ENCODE assay signal across 17 cellular contexts in the genomic region with DNA sequence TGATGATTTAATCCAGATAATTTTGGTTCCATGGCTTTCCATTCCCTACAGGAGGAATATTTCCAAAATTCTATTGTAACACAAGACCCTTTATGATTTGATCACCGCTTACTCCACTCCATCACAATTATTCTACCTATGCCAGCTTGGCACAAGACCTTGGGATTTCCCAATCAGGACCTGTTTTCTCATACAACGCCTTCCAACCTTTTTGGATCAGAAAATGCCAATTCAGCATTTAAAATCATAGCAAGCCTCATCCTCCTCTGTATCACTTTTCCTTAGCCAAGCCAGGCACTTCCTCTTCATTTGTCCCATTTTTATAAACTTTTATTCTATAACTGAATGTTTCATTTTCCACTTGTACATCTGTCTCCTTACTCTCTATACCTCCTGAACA.
A peak's percentile ranks its signal among the peaks of the same experiment; 100 is the strongest.
DNase-seq lines count a peak whose midpoint lies in the region; ATAC-seq and TF ChIP-seq lines count a peak whose summit lies in the region.
"Had no signal": no experiment of that assay in that cellular context is flagged by ENCODE, and none has a peak within 500 bp of the region (broad histone marks: within the 10 kb centered on the region; RNA-seq: fewer than 3 reads in every experiment).

No MANE protein-coding gene starts in this region.

- DNase-seq in Caco-2, result no peak
- DNase-seq in PC-9, result no peak
- no peak for DNase-seq in central memory CD8-positive, alpha-beta T cell (ENCODE audit: low spot score in 2 of 2)
- DNase-seq in DMS153 (lab: John Stamatoyannopoulos, UW), result no peak
- no peak for DNase-seq in pons (ENCODE audit: low spot score)
- DNase-seq in Karpas-422, result no peak
- no peak for DNase-seq in cerebellar cortex (ENCODE audit: low spot score)
- DNase-seq: ACHN; Calu3; CD4-positive, CD25-positive, alpha-beta regulatory T cell; DMS 273 treated with DMSO at 0.1 percent for 48 hours; DMS79; H9; KBM-7 had no signal

- no peaks in the 10 kb centered on the region for H3K36me3 ChIP-seq in Caco-2 (ENCODE audit: control insufficient read depth, insufficient read depth, low read length)
- no peaks in the 10 kb centered on the region for H3K36me3 ChIP-seq in PC-9 (ENCODE audit: low read depth)
- no peaks in the 10 kb centered on the region for H3K36me3 ChIP-seq in liver (ENCODE audit: control insufficient read depth in 4 of 4, insufficient read depth in 3 of 4, low read depth in 1 of 4, low read length in 3 of 4)
- no peaks in the 10 kb centered on the region for H3K36me3 ChIP-seq in Karpas-422 (ENCODE audit: insufficient read depth, low read length)

- CTCF ChIA-PET in Caco-2 (lab: Charles Lee), result no interaction called here
- CTCF ChIA-PET in PC-9 (lab: Charles Lee), result no interaction called here

- H3K27me3 ChIP-seq in Caco-2 (replicated peaks; ENCODE audit: control insufficient read depth, insufficient read depth, low read length) (no peaks in the 10 kb centered on the region), PC-9 (ENCODE audit: insufficient read depth, low read depth) (no peaks in the 10 kb centered on the region), liver (ENCODE audit: control insufficient read depth in 4 of 4, insufficient read depth in 4 of 4, low read length in 3 of 4) (no peaks in the 10 kb centered on the region), Karpas-422 (ENCODE audit: low read length) (no peaks in the 10 kb centered on the region)
- H3K27me3 ChIP-seq: BLaER1 treated with 17β-estradiol and CSF1 and Interleukin-3, amounts not matched to agents 10 nM and 100 nM had no signal

- peak; percentile 25 to 32 for TF ChIP-seq RAD21 in liver (IDR thresholded peaks at IDR 0.05)

- no peak overlapping the region for H3K4me3 Mint-ChIP-seq in Caco-2 (ENCODE audit: unreplicated experiment)
- no peak overlapping the region for H3K4me3 Mint-ChIP-seq in central memory CD8-positive, alpha-beta T cell
- H3K4me3 Mint-ChIP-seq: CD4-positive, CD25-positive, alpha-beta regulatory T cell; GM23338; H9 had no signal

- H3K9ac ChIP-seq in liver (ENCODE audit: low read depth in 1 of 2, low read length in 2 of 2), result no peak overlapping the region
- no peak overlapping the region for H3K9ac ChIP-seq in Karpas-422 (ENCODE audit: low read length)
- H3K9ac ChIP-seq: BLaER1 treated with 17β-estradiol and CSF1 and Interleukin-3, amounts not matched to agents 10 nM and 100 nM had no signal

- H3K27ac ChIP-seq in PC-9 (no peak overlapping the region), liver (ENCODE audit: low read depth in 1 of 2, low read length in 2 of 2) (no peak overlapping the region), Karpas-422 (ENCODE audit: low read length) (no peak overlapping the region)
- H3K27ac ChIP-seq: BLaER1 treated with 17β-estradiol and CSF1 and Interleukin-3, amounts not matched to agents 10 nM and 100 nM had no signal

- H3K4me2 ChIP-seq in PC-9 (no peak overlapping the region), Karpas-422 (ENCODE audit: low read depth, low read length, poor library complexity, severe bottlenecking) (no peak overlapping the region)
- H3K4me2 ChIP-seq: BLaER1 treated with 17β-estradiol and CSF1 and Interleukin-3, amounts not matched to agents 10 nM and 100 nM; GM23338 had no signal

- H2AFZ ChIP-seq in PC-9 (no peak overlapping the region), Karpas-422 (ENCODE audit: low read length) (no peak overlapping the region)
- H2AFZ ChIP-seq: GM23338 had no signal

- no peak for ATAC-seq in central memory CD8-positive, alpha-beta T cell (replicated peaks; ENCODE audit: extremely low read depth, poor library complexity, severe bottlenecking)
- ATAC-seq: GM23338 had no signal

- TF ChIP-seq CTCF in Caco-2 (IDR thresholded peaks at IDR 0.05; ENCODE audit: insufficient read depth in 1 of 2, low read depth in 1 of 2, low read length in 1 of 2, severe bottlenecking in 1 of 2, unreplicated experiment in 1 of 2) (no peak), PC-9 (conservative IDR thresholded peaks at IDR 0.05) (no peak), liver (IDR thresholded peaks at IDR 0.05; ENCODE audit: low read depth, low read length, missing input control) (no peak)

- H3K9me3 Mint-ChIP-seq in Caco-2 (ENCODE audit: unreplicated experiment), result no peaks in the 10 kb centered on the region
- no peaks in the 10 kb centered on the region for H3K9me3 Mint-ChIP-seq in central memory CD8-positive, alpha-beta T cell
- H3K9me3 Mint-ChIP-seq: CD4-positive, CD25-positive, alpha-beta regulatory T cell; GM23338; H9 had no signal

- intact Hi-C loops in Caco-2 (cut with micrococcal nuclease; ENCODE audit: unreplicated experiment) (loop anchor here (5.0 kb wide), 1 partner anchor 262 kb away; no protein-coding TSS in a partner anchor), PC-9 (cut with micrococcal nuclease; ENCODE audit: unreplicated experiment) (no loop called here)

- H3K9me2 ChIP-seq in PC-9 (ENCODE audit: insufficient read depth) (no peaks in the 10 kb centered on the region), Karpas-422 (replicated peaks; ENCODE audit: insufficient read depth, low read length) (no peaks in the 10 kb centered on the region)

- BruUV-seq in Caco-2 (replicated peaks; lab: Mats Ljungman, UMichigan), result no TSS peak
- TSS peak; percentile 4 for BruUV-seq in PC-9 (replicated peaks; lab: Mats Ljungman, UMichigan)

- H3K36me3 Mint-ChIP-seq in Caco-2 (ENCODE audit: insufficient read depth, unreplicated experiment), result peaks cover 15% of the 10 kb centered on the region
- peaks cover 2% of the 10 kb centered on the region for H3K36me3 Mint-ChIP-seq in central memory CD8-positive, alpha-beta T cell (ENCODE audit: insufficient read depth)

- H4K20me1 ChIP-seq in PC-9 (ENCODE audit: insufficient read depth), result peaks cover 3% of the 10 kb centered on the region; the same call in 1 of the 2 replicates
- H4K20me1 ChIP-seq in Karpas-422 (ENCODE audit: insufficient read depth, low read depth, low read length), result no peaks in the 10 kb centered on the region

- peaks cover 37% of the 10 kb centered on the region for H3K4me1 Mint-ChIP-seq in Caco-2 (ENCODE audit: low read depth, unreplicated experiment)
- peaks cover 5% of the 10 kb centered on the region for H3K4me1 Mint-ChIP-seq in central memory CD8-positive, alpha-beta T cell

- no peaks in the 10 kb centered on the region for H3F3A ChIP-seq in PC-9 (ENCODE audit: insufficient read depth, low read depth)

- POLR2A ChIA-PET in Caco-2 (lab: Charles Lee), result interaction anchor here (0.6 kb wide), 1 partner anchor 27 kb away, joined by 4 read pairs; no protein-coding TSS in a partner anchor
- POLR2A ChIA-PET in PC-9 (lab: Charles Lee; ENCODE audit: unreplicated experiment), result no interaction called here

- peaks cover 28% of the 10 kb centered on the region for H3K4me1 ChIP-seq in Caco-2
- no peaks in the 10 kb centered on the region for H3K4me1 ChIP-seq in PC-9 (replicated peaks; ENCODE audit: insufficient read depth)
- H3K4me1 ChIP-seq in liver (ENCODE audit: control insufficient read depth in 4 of 4, insufficient read depth in 4 of 4, low read length in 3 of 4), result peaks cover 2 to 31% (median 26%) of the 10 kb centered on the region in 4 donors
- H3K4me1 ChIP-seq in Karpas-422 (ENCODE audit: low read length), result no peaks in the 10 kb centered on the region

- H3K79me2 ChIP-seq in PC-9 (ENCODE audit: low read depth), result 0 out of 2 replicates have a peak, but pooled peaks cover 5% of the 10 kb centered on the region
- no peaks in the 10 kb centered on the region for H3K79me2 ChIP-seq in Karpas-422 (ENCODE audit: low read length)

- no peaks in the 10 kb centered on the region for H3K27me3 Mint-ChIP-seq in Caco-2 (ENCODE audit: insufficient read depth, unreplicated experiment)
- H3K27me3 Mint-ChIP-seq in central memory CD8-positive, alpha-beta T cell, result no peaks in the 10 kb centered on the region
- H3K27me3 Mint-ChIP-seq: CD4-positive, CD25-positive, alpha-beta regulatory T cell had no signal

- H3K27ac Mint-ChIP-seq in Caco-2 (ENCODE audit: unreplicated experiment), result peak overlapping the region; percentile 60
- peak overlapping the region; percentile 7 for H3K27ac Mint-ChIP-seq in central memory CD8-positive, alpha-beta T cell (ENCODE audit: low read depth)
- H3K27ac Mint-ChIP-seq: GM23338, H9 had no signal

- WGBS in liver, result 31% methylated on average over 2 of the region's 2 CpGs

- no peaks in the 10 kb centered on the region for H3K9me3 ChIP-seq in Caco-2
- H3K9me3 ChIP-seq in PC-9 (ENCODE audit: insufficient read depth, low read depth), result no peaks in the 10 kb centered on the region
- no peaks in the 10 kb centered on the region for H3K9me3 ChIP-seq in liver (ENCODE audit: control insufficient read depth in 4 of 4, low read length in 3 of 4)
- no peaks in the 10 kb centered on the region for H3K9me3 ChIP-seq in Karpas-422 (ENCODE audit: low read length)
- H3K9me3 ChIP-seq: BLaER1 treated with 17β-estradiol and CSF1 and Interleukin-3, amounts not matched to agents 10 nM and 100 nM had no signal

- H3K4me3 ChIP-seq in Caco-2 (ENCODE audit: low read depth, low read length) (no peak overlapping the region), PC-9 (no peak overlapping the region), liver (ENCODE audit: low read depth in 1 of 3, low read length in 3 of 3) (no peak overlapping the region), Karpas-422 (ENCODE audit: low read length) (no peak overlapping the region)
- H3K4me3 ChIP-seq: BLaER1 treated with 17β-estradiol and CSF1 and Interleukin-3, amounts not matched to agents 10 nM and 100 nM; GM23338 had no signal

TF ChIP-seq in liver, 16 proteins besides CTCF, POLR2A, EP300 and RAD21 (continues in another document):
- TF ChIP-seq TAF1 (conservative IDR thresholded peaks at IDR 0.05) (no peak), FOXA1 (IDR thresholded peaks at IDR 0.05) (no peak), HNF4A (conservative IDR thresholded peaks at IDR 0.05) (peak; percentile 45 to 53), RXRA (IDR thresholded peaks at IDR 0.05) (peak; percentile 26 to 43)
- TF ChIP-seq, protein P1, sequence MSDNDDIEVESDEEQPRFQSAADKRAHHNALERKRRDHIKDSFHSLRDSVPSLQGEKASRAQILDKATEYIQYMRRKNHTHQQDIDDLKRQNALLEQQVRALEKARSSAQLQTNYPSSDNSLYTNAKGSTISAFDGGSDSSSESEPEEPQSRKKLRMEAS (IDR thresholded peaks at IDR 0.05), result peak; percentile 16
- TF ChIP-seq, protein P2, sequence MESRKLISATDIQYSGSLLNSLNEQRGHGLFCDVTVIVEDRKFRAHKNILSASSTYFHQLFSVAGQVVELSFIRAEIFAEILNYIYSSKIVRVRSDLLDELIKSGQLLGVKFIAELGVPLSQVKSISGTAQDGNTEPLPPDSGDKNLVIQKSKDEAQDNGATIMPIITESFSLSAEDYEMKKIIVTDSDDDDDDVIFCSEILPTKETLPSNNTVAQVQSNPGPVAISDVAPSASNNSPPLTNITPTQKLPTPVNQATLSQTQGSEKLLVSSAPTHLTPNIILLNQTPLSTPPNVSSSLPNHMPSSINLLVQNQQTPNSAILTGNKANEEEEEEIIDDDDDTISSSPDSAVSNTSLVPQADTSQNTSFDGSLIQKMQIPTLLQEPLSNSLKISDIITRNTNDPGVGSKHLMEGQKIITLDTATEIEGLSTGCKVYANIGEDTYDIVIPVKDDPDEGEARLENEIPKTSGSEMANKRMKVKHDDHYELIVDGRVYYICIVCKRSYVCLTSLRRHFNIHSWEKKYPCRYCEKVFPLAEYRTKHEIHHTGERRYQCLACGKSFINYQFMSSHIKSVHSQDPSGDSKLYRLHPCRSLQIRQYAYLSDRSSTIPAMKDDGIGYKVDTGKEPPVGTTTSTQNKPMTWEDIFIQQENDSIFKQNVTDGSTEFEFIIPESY (IDR thresholded peaks at IDR 0.05), result peak; percentile 57
